In the genomic region with DNA sequence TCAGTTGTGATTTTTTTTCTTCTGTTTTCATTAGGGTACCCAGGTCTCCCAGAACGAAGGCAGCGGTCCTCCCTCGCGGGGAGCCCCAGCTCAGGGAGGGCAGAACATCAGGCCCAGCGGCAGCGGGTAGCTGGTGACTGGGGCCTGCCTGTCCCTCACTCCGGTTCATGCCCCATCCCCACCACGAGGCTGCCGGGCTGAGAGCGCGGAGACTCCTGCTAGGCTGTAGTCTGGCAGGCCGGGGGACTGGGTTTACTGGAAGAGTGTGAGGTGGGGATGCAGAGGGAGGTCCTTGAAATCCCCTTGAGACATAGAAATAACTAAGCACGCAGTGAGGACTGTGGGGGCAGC, we compare ENCODE assay signal across 1 cellular context.
A peak's percentile ranks its signal among the peaks of the same experiment; 100 is the strongest.
TF ChIP-seq lines count a peak whose summit lies in the region.

No MANE protein-coding gene starts in this region.

TF ChIP-seq in WTC11, 78 proteins besides CTCF, POLR2A, EP300 and RAD21 (continued from another document):
- TF ChIP-seq, protein P1, sequence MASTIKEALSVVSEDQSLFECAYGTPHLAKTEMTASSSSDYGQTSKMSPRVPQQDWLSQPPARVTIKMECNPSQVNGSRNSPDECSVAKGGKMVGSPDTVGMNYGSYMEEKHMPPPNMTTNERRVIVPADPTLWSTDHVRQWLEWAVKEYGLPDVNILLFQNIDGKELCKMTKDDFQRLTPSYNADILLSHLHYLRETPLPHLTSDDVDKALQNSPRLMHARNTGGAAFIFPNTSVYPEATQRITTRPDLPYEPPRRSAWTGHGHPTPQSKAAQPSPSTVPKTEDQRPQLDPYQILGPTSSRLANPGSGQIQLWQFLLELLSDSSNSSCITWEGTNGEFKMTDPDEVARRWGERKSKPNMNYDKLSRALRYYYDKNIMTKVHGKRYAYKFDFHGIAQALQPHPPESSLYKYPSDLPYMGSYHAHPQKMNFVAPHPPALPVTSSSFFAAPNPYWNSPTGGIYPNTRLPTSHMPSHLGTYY (CRISPR knock-in tag; IDR thresholded peaks at IDR 0.05) = no peak
- TF ChIP-seq ZNF532 (CRISPR knock-in tag; IDR thresholded peaks at IDR 0.05; ENCODE audit: borderline replicate concordance) (no peak), MAX (CRISPR knock-in tag; IDR thresholded peaks at IDR 0.05) (no peak), GABPB1 (CRISPR knock-in tag; IDR thresholded peaks at IDR 0.05) (no peak)
- TF ChIP-seq, protein P2, sequence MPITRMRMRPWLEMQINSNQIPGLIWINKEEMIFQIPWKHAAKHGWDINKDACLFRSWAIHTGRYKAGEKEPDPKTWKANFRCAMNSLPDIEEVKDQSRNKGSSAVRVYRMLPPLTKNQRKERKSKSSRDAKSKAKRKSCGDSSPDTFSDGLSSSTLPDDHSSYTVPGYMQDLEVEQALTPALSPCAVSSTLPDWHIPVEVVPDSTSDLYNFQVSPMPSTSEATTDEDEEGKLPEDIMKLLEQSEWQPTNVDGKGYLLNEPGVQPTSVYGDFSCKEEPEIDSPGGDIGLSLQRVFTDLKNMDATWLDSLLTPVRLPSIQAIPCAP (CRISPR knock-in tag; IDR thresholded peaks at IDR 0.05) = 0 out of 2 replicates have a peak, but pooled peaks have one; percentile 14
